In the genomic region with DNA sequence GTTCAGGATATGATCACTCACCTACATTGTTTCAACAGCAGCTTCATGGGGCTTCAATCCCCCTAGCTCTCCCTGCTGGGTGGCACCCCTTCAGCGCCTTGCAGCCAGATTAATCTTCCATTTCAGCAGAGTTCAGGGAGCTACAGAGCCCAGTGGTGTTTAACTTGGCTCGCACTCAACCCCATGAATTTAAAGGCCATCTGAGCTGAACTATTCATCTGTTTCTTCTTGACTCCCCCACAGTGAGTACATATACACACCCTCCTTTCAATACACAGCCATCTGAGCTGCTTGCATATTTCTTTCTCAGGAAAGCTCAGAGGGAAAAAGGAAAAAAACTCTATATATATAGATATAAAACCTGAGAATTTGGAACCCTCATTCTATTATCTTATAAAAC, we compare ENCODE assay signal across 23 cellular contexts.
A peak's percentile ranks its signal among the peaks of the same experiment; 100 is the strongest.
DNase-seq lines count a peak whose midpoint lies in the region; ATAC-seq and TF ChIP-seq lines count a peak whose summit lies in the region.
"Had no signal": no experiment of that assay in that cellular context is flagged by ENCODE, and none has a peak within 500 bp of the region (broad histone marks: within the 10 kb centered on the region; RNA-seq: fewer than 3 reads in every experiment).

No MANE protein-coding gene starts in this region.

- no peak for TF ChIP-seq CTCF in choroid plexus epithelial cell (conservative IDR thresholded peaks at IDR 0.05; ENCODE audit: low read depth, low read length)

- DNase-seq in NCI-H1092 (lab: John Stamatoyannopoulos, UW), result peak; percentile 24
- DNase-seq in NCI-H2171 treated with DMSO at 0.1 percent for 48 hours (lab: John Stamatoyannopoulos, UW), result peak; percentile 90
- DNase-seq in choroid plexus epithelial cell (ENCODE audit: low read depth), result peak; percentile 59
- DNase-seq in left kidney (ENCODE audit: low read depth, low spot score), result peak; percentile 76
- DNase-seq in NCI-H510A treated with DMSO at 0.1 percent for 48 hours (lab: John Stamatoyannopoulos, UW), result no peak
- no peak for DNase-seq in NCI-H1694 treated with DMSO at 0.1 percent for 48 hours (lab: John Stamatoyannopoulos, UW)
- no peak for DNase-seq in SW 1271 (lab: John Stamatoyannopoulos, UW)
- DNase-seq: 8988T; CD8-positive, alpha-beta T cell; DND-41; MG63; NCI-H146; NCI-H2081 treated with DMSO at 0.1 percent for 48 hours; NCI-H510A; OCI-M1 had no signal

- no peak for ATAC-seq in GM21423 (IDR thresholded peaks at IDR 0.05; ENCODE audit: unreplicated experiment)
- ATAC-seq: CD8-positive, alpha-beta T cell; GM12878; GM23338; HepG2; K562; Right ventricle myocardium inferior had no signal

- H3K4me3 ChIP-seq in choroid plexus epithelial cell (ENCODE audit: low read depth, low read length), result no peak overlapping the region
- H3K4me3 ChIP-seq: BLaER1 treated with 17β-estradiol and CSF1 and Interleukin-3, amounts not matched to agents 10 nM and 100 nM; GM12878; GM23338; HAP-1; K562; MG63 had no signal

Comparison
In these comparisons a context has a peak if more than half of its experiments do, and no peak if none do; other contexts are left out.
1. DNase-seq: peak in NCI-H1092 (single experiment), NCI-H2171 treated with DMSO at 0.1 percent for 48 hours (single experiment), choroid plexus epithelial cell (single experiment) and left kidney (single experiment); none in NCI-H510A treated with DMSO at 0.1 percent for 48 hours (single experiment), NCI-H1694 treated with DMSO at 0.1 percent for 48 hours (single experiment) and SW 1271 (0 of 2).